Comparison of ENCODE assay signal across 1 cellular context in genomic region chr1:7669559-7670208, GRCh38.
TF ChIP-seq lines count a peak whose summit lies in the region.

No MANE protein-coding gene starts in this region.

TF ChIP-seq in HepG2, 621 proteins besides CTCF, POLR2A, EP300 and RAD21 (continued from another document and continues in another):
- TF ChIP-seq ELK4 (CRISPR knock-in tag; IDR thresholded peaks at IDR 0.05; ENCODE audit: borderline replicate concordance): no peak
- TF ChIP-seq MTF1 (CRISPR knock-in tag; IDR thresholded peaks at IDR 0.05): no peak
- TF ChIP-seq ZSCAN29 (CRISPR knock-in tag; conservative IDR thresholded peaks at IDR 0.05): no peak
- no peak for TF ChIP-seq ZNF709 (CRISPR knock-in tag; IDR thresholded peaks at IDR 0.05)
- peak; percentile 82 for TF ChIP-seq STAG1 (CRISPR knock-in tag; IDR thresholded peaks at IDR 0.05)
- no peak for TF ChIP-seq MAZ (IDR thresholded peaks at IDR 0.05; ENCODE audit: borderline replicate concordance, low read depth, low read length)
- TF ChIP-seq MAZ (CRISPR knock-in tag; IDR thresholded peaks at IDR 0.05; ENCODE audit: low read depth): peak; percentile 75; the same call in 1 of the 2 replicates
- no peak for TF ChIP-seq ATF5 (CRISPR knock-in tag; IDR thresholded peaks at IDR 0.05; ENCODE audit: low read depth)
- TF ChIP-seq ZNF501 (CRISPR knock-in tag; IDR thresholded peaks at IDR 0.05): no peak
- no peak for TF ChIP-seq ZNF136 (CRISPR knock-in tag; IDR thresholded peaks at IDR 0.05; ENCODE audit: low read depth)
- peak; percentile 34; the same call in 1 of the 2 replicates for TF ChIP-seq TBX2 (CRISPR knock-in tag; IDR thresholded peaks at IDR 0.05; ENCODE audit: borderline replicate concordance)
- TF ChIP-seq REST (IDR thresholded peaks at IDR 0.05; ENCODE audit: borderline replicate concordance in 1 of 2, low read depth in 1 of 2, low read length in 2 of 2): no peak
- TF ChIP-seq ZNF24 (IDR thresholded peaks at IDR 0.05): no peak
- TF ChIP-seq ADNP (CRISPR knock-in tag; IDR thresholded peaks at IDR 0.05): no peak
- no peak for TF ChIP-seq ISL2 (CRISPR knock-in tag; IDR thresholded peaks at IDR 0.05)
- TF ChIP-seq ELF1 (CRISPR knock-in tag; IDR thresholded peaks at IDR 0.05): no peak
- TF ChIP-seq TBP (CRISPR knock-in tag; IDR thresholded peaks at IDR 0.05): no peak
- no peak; the same call in 1 of the 2 replicates for TF ChIP-seq UBTF (CRISPR knock-in tag; IDR thresholded peaks at IDR 0.05)
- TF ChIP-seq E2F2 (CRISPR knock-in tag; IDR thresholded peaks at IDR 0.05; ENCODE audit: borderline replicate concordance): no peak
- TF ChIP-seq ZNF616 (CRISPR knock-in tag; IDR thresholded peaks at IDR 0.05; ENCODE audit: low read depth): no peak
- no peak for TF ChIP-seq ASH2L (IDR thresholded peaks at IDR 0.05; ENCODE audit: insufficient read length, low read depth, low read length)
- no peak for TF ChIP-seq ZNF512 (CRISPR knock-in tag; IDR thresholded peaks at IDR 0.05)
- TF ChIP-seq ZNF563 (CRISPR knock-in tag; IDR thresholded peaks at IDR 0.05): no peak
- no peak for TF ChIP-seq IRF1 (CRISPR knock-in tag; IDR thresholded peaks at IDR 0.05; ENCODE audit: low read depth)
- no peak for TF ChIP-seq NCOR1 (IDR thresholded peaks at IDR 0.05; ENCODE audit: borderline replicate concordance, low read length)
- no peak for TF ChIP-seq SCMH1 (CRISPR knock-in tag; IDR thresholded peaks at IDR 0.05; ENCODE audit: borderline replicate concordance)
- no peak for TF ChIP-seq CBX1 (IDR thresholded peaks at IDR 0.05; ENCODE audit: low read depth)
- no peak for TF ChIP-seq PRDM15 (CRISPR knock-in tag; IDR thresholded peaks at IDR 0.05)
- peak; percentile 49; the same call in 1 of the 2 replicates for TF ChIP-seq ZNF788 (CRISPR knock-in tag; IDR thresholded peaks at IDR 0.05; ENCODE audit: borderline replicate concordance)
- TF ChIP-seq TAF15 (IDR thresholded peaks at IDR 0.05; ENCODE audit: low read depth, low read length, poor library complexity, severe bottlenecking): no peak
- no peak for TF ChIP-seq BHLHE40 (IDR thresholded peaks at IDR 0.05; ENCODE audit: low read length)
- TF ChIP-seq JUNB (CRISPR knock-in tag; IDR thresholded peaks at IDR 0.05; ENCODE audit: borderline replicate concordance): no peak
- TF ChIP-seq ZNF776 (CRISPR knock-in tag; IDR thresholded peaks at IDR 0.05): no peak
- no peak for TF ChIP-seq NFE2 (CRISPR knock-in tag; IDR thresholded peaks at IDR 0.05)
- peak; percentile 76 for TF ChIP-seq PATZ1 (CRISPR knock-in tag; IDR thresholded peaks at IDR 0.05)
- TF ChIP-seq MIER2 (CRISPR knock-in tag; IDR thresholded peaks at IDR 0.05): no peak
- no peak for TF ChIP-seq NFRKB (IDR thresholded peaks at IDR 0.05)
- no peak for TF ChIP-seq ZFP82 (CRISPR knock-in tag; IDR thresholded peaks at IDR 0.05; ENCODE audit: borderline replicate concordance)
- TF ChIP-seq FOXJ3 (CRISPR knock-in tag; IDR thresholded peaks at IDR 0.05; ENCODE audit: borderline replicate concordance): no peak
- TF ChIP-seq NFATC3 (CRISPR knock-in tag; IDR thresholded peaks at IDR 0.05): no peak
- TF ChIP-seq ZMYM4 (CRISPR knock-in tag; IDR thresholded peaks at IDR 0.05): peak; percentile 43; the same call in 1 of the 2 replicates
- no peak for TF ChIP-seq DBP (CRISPR knock-in tag; IDR thresholded peaks at IDR 0.05; ENCODE audit: not compliant biosample characterization)
- no peak for TF ChIP-seq ZNF282 (IDR thresholded peaks at IDR 0.05; ENCODE audit: partially characterized antibody)
- TF ChIP-seq ZNF234 (CRISPR knock-in tag; conservative IDR thresholded peaks at IDR 0.05): no peak
- TF ChIP-seq ATF4 (CRISPR knock-in tag; IDR thresholded peaks at IDR 0.05): no peak
- no peak for TF ChIP-seq PITX1 (CRISPR knock-in tag; IDR thresholded peaks at IDR 0.05)
